26 cellular contexts compared by ENCODE assay signal in genomic region chr9:108996653-108997052, GRCh38. TPM values are rescaled to one million over a fixed set of nuclear protein-coding genes. Genes with fewer than 3 reads are reported as not detected.
DNase-seq lines count a peak whose midpoint lies in the region; ATAC-seq and TF ChIP-seq lines count a peak whose summit lies in the region.
"Had no signal": no experiment of that assay in that cellular context is flagged by ENCODE, and none has a peak within 500 bp of the region (broad histone marks: within the 10 kb centered on the region; RNA-seq: fewer than 3 reads in every experiment).

No MANE protein-coding gene starts in this region.

- ATAC-seq in gastrocnemius medialis: no peak
- ATAC-seq: K562; left lobe of liver; stimulated activated naive CD8-positive, alpha-beta T cell treated with anti-CD3 and anti-CD28 coated beads, Interleukin-15, amount 100 ng/mL, for 72 hours; upper lobe of right lung; WTC11 had no signal

- intact Hi-C loops in gastrocnemius medialis (cut with DNase I; ENCODE audit: low total_unique reads): no loop called here

- no peak overlapping the region for H3K4me2 ChIP-seq in Karpas-422 (ENCODE audit: low read depth, low read length, poor library complexity, severe bottlenecking)

- no peak overlapping the region for H3K9ac ChIP-seq in Karpas-422 (ENCODE audit: low read length)

- no peak for TF ChIP-seq POLR2A in gastrocnemius medialis (IDR thresholded peaks at IDR 0.05)

- H2AFZ ChIP-seq in Karpas-422 (ENCODE audit: low read length): no peak overlapping the region

- H3K27me3 ChIP-seq in gastrocnemius medialis (no peaks in the 10 kb centered on the region), Karpas-422 (ENCODE audit: low read length) (no peaks in the 10 kb centered on the region)
- H3K27me3 ChIP-seq: esophagus muscularis mucosa, Peyer's patch, upper lobe of right lung had no signal

- DNase-seq in DMS153 (lab: John Stamatoyannopoulos, UW) (peak; percentile 52), DMS153 treated with DMSO at 0.1 percent for 48 hours (lab: John Stamatoyannopoulos, UW; ENCODE audit: unreplicated experiment) (no peak), NCI-H2081 treated with DMSO at 0.1 percent for 48 hours (lab: John Stamatoyannopoulos, UW) (peak; percentile 11), gastrocnemius medialis (no peak), nucleus accumbens (lab: John Stamatoyannopoulos, UW) (no peak), Karpas-422 (no peak)
- no peak for DNase-seq in activated CD8-positive, alpha-beta memory T cell treated with anti-CD3 and anti-CD28 coated beads, Interleukin-2, amount 50 U/mL, for 48 hours
- DNase-seq: activated CD4-positive, alpha-beta T cell treated with anti-CD3 and anti-CD28 coated beads, Interleukin-2, amount 50 U/mL, for 48 hours; activated T-cell treated with anti-CD3 and anti-CD28 coated beads for 4 hours; amniotic stem cell; effector CD8-positive, alpha-beta T cell; NCI-H1048; NCI-H1930; NCI-H524 treated with DMSO at 0.1 percent for 48 hours; nephron progenitor cell; Peyer's patch; small intestine; stimulated activated CD4-positive, alpha-beta T cell treated with anti-CD3 and anti-CD28 coated beads, Interleukin-4, amount 100 ng/mL, for 1 hour; stimulated activated naive CD8-positive, alpha-beta T cell treated with anti-CD3 and anti-CD28 coated beads, Interleukin-15, amount 100 ng/mL, for 72 hours; upper lobe of right lung had no signal

- H3K4me3 ChIP-seq in gastrocnemius medialis (no peak overlapping the region), Karpas-422 (ENCODE audit: low read length) (no peak overlapping the region)
- H3K4me3 ChIP-seq: esophagus muscularis mucosa, K562, Peyer's patch, upper lobe of right lung had no signal

- TF ChIP-seq CTCF in VCaP (conservative IDR thresholded peaks at IDR 0.05) (no peak), gastrocnemius medialis (IDR thresholded peaks at IDR 0.05 in 4 of 5, conservative IDR thresholded peaks at IDR 0.05 in 1 of 5) (no peak)

- H4K20me1 ChIP-seq in Karpas-422 (ENCODE audit: insufficient read depth, low read depth, low read length): no peaks in the 10 kb centered on the region

- no peaks in the 10 kb centered on the region for H3K9me2 ChIP-seq in Karpas-422 (replicated peaks; ENCODE audit: insufficient read depth, low read length)

- in situ Hi-C loops in gastrocnemius medialis (cut with MboI; ENCODE audit: low sequenced_read_pairs in 4 of 4): no loop called here

- peak overlapping the region; percentile 69 for H3K27ac ChIP-seq in VCaP
- peak overlapping the region; percentile 9 to 53 (median 43) for H3K27ac ChIP-seq in gastrocnemius medialis
- no peak overlapping the region for H3K27ac ChIP-seq in Karpas-422 (ENCODE audit: low read length)
- H3K27ac ChIP-seq: 22Rv1 had no signal

- H3K36me3 ChIP-seq in gastrocnemius medialis: no peaks in the 10 kb centered on the region
- H3K36me3 ChIP-seq in Karpas-422 (ENCODE audit: insufficient read depth, low read length): peaks cover 6% of the 10 kb centered on the region; the same call in 1 of the 2 replicates
- H3K36me3 ChIP-seq: Peyer's patch, upper lobe of right lung had no signal

- H3K4me1 ChIP-seq in gastrocnemius medialis (peaks cover 0 to 9% of the 10 kb centered on the region in 2 donors), Karpas-422 (ENCODE audit: low read length) (peaks cover 5% of the 10 kb centered on the region)
- H3K4me1 ChIP-seq: Peyer's patch had no signal

- H3K9me3 ChIP-seq in gastrocnemius medialis: no peaks in the 10 kb centered on the region
- H3K9me3 ChIP-seq in Karpas-422 (ENCODE audit: low read length): no peaks in the 10 kb centered on the region
- H3K9me3 ChIP-seq: esophagus muscularis mucosa, Peyer's patch, upper lobe of right lung had no signal

- H3K79me2 ChIP-seq in Karpas-422 (ENCODE audit: low read length): peaks cover 93% of the 10 kb centered on the region

RNA-seq across cellular contexts. Expression of gene CTNNAL1, which starts 16.6 kb away (rescaled TPM):
- 10 to 100 TPM; 17.8 to 75.4 (median 44.8) TPM for total RNA-seq in gastrocnemius medialis
- 26.8 and 31.4 TPM in 2 replicates for total RNA-seq in Karpas-422 (2014; rRNA removed; shearing (Covaris generic); ENCODE audit: low replicate concordance)

Comparison
In these comparisons a context has a peak if more than half of its experiments do, and no peak if none do; other contexts are left out.
1. DNase-seq: peak in DMS153 (single experiment) and NCI-H2081 treated with DMSO at 0.1 percent for 48 hours (single experiment); none in DMS153 treated with DMSO at 0.1 percent for 48 hours (single experiment), gastrocnemius medialis (0 of 2), nucleus accumbens (0 of 56), activated CD8-positive, alpha-beta memory T cell treated with anti-CD3 and anti-CD28 coated beads, Interleukin-2, amount 50 U/mL, for 48 hours (single experiment) and Karpas-422 (single experiment).